In genomic region chr5:134577796-134578577, GRCh38 we compare ENCODE assay signal across 8 cellular contexts. TPM values are rescaled to one million over a fixed set of nuclear protein-coding genes. Genes with fewer than 3 reads are reported as not detected.
DNase-seq lines count a peak whose midpoint lies in the region; ATAC-seq and TF ChIP-seq lines count a peak whose summit lies in the region.

No MANE protein-coding gene starts in this region.

- CTCF ChIA-PET in RWPE1 (lab: Yijun Ruan, JAX): interaction anchor here (0.6 to 1.7 kb wide), 27 partner anchors 9 to 1022 kb away, joined by 3 to 7 read pairs (median 3); partner anchors contain the start of gene CDKN2AIPNL

- H3K27me3 Mint-ChIP-seq in activated T-helper 1 cell treated with anti-CD3 and anti-CD28 coated beads, Interleukin-12 subunit alpha, Interleukin-12 subunit beta, Interleukin-2, Interleukin-4 antibody, amounts not matched to agents 30 ng/mL and 10 ng/mL and 1 ng/mL, durations not matched to agents 14 hours and 24 hours and 36 hours (ENCODE audit: insufficient read depth): no peaks in the 10 kb centered on the region

- peaks cover 60% of the 10 kb centered on the region for H4K20me1 ChIP-seq in DND-41 (ENCODE audit: insufficient read depth, low read length)

- no peaks in the 10 kb centered on the region for H3K9me3 Mint-ChIP-seq in activated T-helper 1 cell treated with anti-CD3 and anti-CD28 coated beads, Interleukin-12 subunit alpha, Interleukin-12 subunit beta, Interleukin-2, Interleukin-4 antibody, amounts not matched to agents 30 ng/mL and 10 ng/mL and 1 ng/mL, durations not matched to agents 14 hours and 24 hours and 36 hours

- no peak overlapping the region for H3K4me2 ChIP-seq in DND-41 (ENCODE audit: insufficient read depth, low read length)

- H3K36me3 ChIP-seq in DND-41 (ENCODE audit: insufficient read depth, low read length) (peaks cover 86% of the 10 kb centered on the region), neutrophil (peaks cover 67% of the 10 kb centered on the region)

- peak overlapping the region; percentile 6 for H3K27ac Mint-ChIP-seq in activated T-helper 1 cell treated with anti-CD3 and anti-CD28 coated beads, Interleukin-12 subunit alpha, Interleukin-12 subunit beta, Interleukin-2, Interleukin-4 antibody, amounts not matched to agents 30 ng/mL and 10 ng/mL and 1 ng/mL, durations not matched to agents 14 hours and 24 hours and 36 hours

- no peaks in the 10 kb centered on the region for H3K4me1 Mint-ChIP-seq in activated T-helper 1 cell treated with anti-CD3 and anti-CD28 coated beads, Interleukin-12 subunit alpha, Interleukin-12 subunit beta, Interleukin-2, Interleukin-4 antibody, amounts not matched to agents 30 ng/mL and 10 ng/mL and 1 ng/mL, durations not matched to agents 14 hours and 24 hours and 36 hours (ENCODE audit: low read depth)

- no peak overlapping the region for H3K4me3 Mint-ChIP-seq in activated T-helper 1 cell treated with anti-CD3 and anti-CD28 coated beads, Interleukin-12 subunit alpha, Interleukin-12 subunit beta, Interleukin-2, Interleukin-4 antibody, amounts not matched to agents 30 ng/mL and 10 ng/mL and 1 ng/mL, durations not matched to agents 14 hours and 24 hours and 36 hours

- H3K4me1 ChIP-seq in DND-41 (ENCODE audit: insufficient read depth, low read length) (no peaks in the 10 kb centered on the region), neutrophil (ENCODE audit: control insufficient read depth in 1 of 2, insufficient read depth in 1 of 2, low read depth in 1 of 2, low read length in 1 of 2) (no peaks in the 10 kb centered on the region)

- intact Hi-C loops in activated T-helper 1 cell treated with anti-CD3 and anti-CD28 coated beads, Interleukin-12 subunit alpha, Interleukin-12 subunit beta, Interleukin-2, Interleukin-4 antibody, amounts not matched to agents 30 ng/mL and 10 ng/mL and 1 ng/mL, durations not matched to agents 14 hours and 24 hours and 36 hours (cut with micrococcal nuclease): loop anchor here (1.0 to 2.0 kb wide), 6 partner anchors 22 to 393 kb away; partner anchors contain the start of gene UBE2B

- H3K27me3 ChIP-seq in DND-41 (ENCODE audit: insufficient read depth, low read length, poor library complexity) (no peaks in the 10 kb centered on the region), neutrophil (no peaks in the 10 kb centered on the region)

- POLR2A ChIA-PET in RWPE1 (lab: Yijun Ruan, JAX; ENCODE audit: low non-redundant PET): interaction anchor here (0.6 kb wide), 1 partner anchor 157 kb away, joined by 3 read pairs; no protein-coding TSS in a partner anchor

- no peak overlapping the region for H3K9ac ChIP-seq in DND-41 (ENCODE audit: low read depth, low read length)

- H3K27ac ChIP-seq in DND-41 (ENCODE audit: low read length) (no peak overlapping the region), RWPE1 (peak overlapping the region; percentile 61), neutrophil (no peak overlapping the region)

- H2AFZ ChIP-seq in DND-41 (ENCODE audit: low read depth, low read length): no peak overlapping the region

- no peaks in the 10 kb centered on the region for H3K79me2 ChIP-seq in DND-41 (ENCODE audit: insufficient read depth, low read length)

- H3K9me3 ChIP-seq in DND-41 (ENCODE audit: insufficient read depth, low read length, severe bottlenecking) (no peaks in the 10 kb centered on the region), neutrophil (no peaks in the 10 kb centered on the region)

- DNase-seq in DND-41 (peak; percentile 79), RWPE1 (ENCODE audit: low spot score) (peak; percentile 80), fibroblast of villous mesenchyme (ENCODE audit: low read depth) (peak; percentile 79), superior temporal gyrus (ENCODE audit: extremely low spot score) (peak; percentile 91)
- peak; percentile 62 for DNase-seq in activated T-helper 1 cell treated with anti-CD3 and anti-CD28 coated beads, Interleukin-12 subunit alpha, Interleukin-12 subunit beta, Interleukin-2, Interleukin-4 antibody, amounts not matched to agents 30 ng/mL and 10 ng/mL and 1 ng/mL, durations not matched to agents 14 hours and 24 hours and 36 hours (ENCODE audit: low spot score)

- H3K36me3 Mint-ChIP-seq in activated T-helper 1 cell treated with anti-CD3 and anti-CD28 coated beads, Interleukin-12 subunit alpha, Interleukin-12 subunit beta, Interleukin-2, Interleukin-4 antibody, amounts not matched to agents 30 ng/mL and 10 ng/mL and 1 ng/mL, durations not matched to agents 14 hours and 24 hours and 36 hours (ENCODE audit: low read depth): peaks cover 33% of the 10 kb centered on the region

- peak; percentile 91 for TF ChIP-seq CTCF in DND-41 (IDR thresholded peaks at IDR 0.05; ENCODE audit: borderline replicate concordance, extremely low read depth, low read length, poor library complexity, severe bottlenecking)
- TF ChIP-seq CTCF in LNCAP (IDR thresholded peaks at IDR 0.05): peak; percentile 87
- TF ChIP-seq CTCF in RWPE1 (conservative IDR thresholded peaks at IDR 0.05; ENCODE audit: low read depth): peak; percentile 95
- TF ChIP-seq CTCF in fibroblast of villous mesenchyme (IDR thresholded peaks at IDR 0.05; ENCODE audit: insufficient read depth, low read depth, low read length): peak; percentile 84
- peak; percentile 76 for TF ChIP-seq CTCF in neutrophil (IDR thresholded peaks at IDR 0.05)

- H3K4me3 ChIP-seq in DND-41 (ENCODE audit: low read depth in 1 of 2, low read length in 2 of 2): no peak overlapping the region
- no peak overlapping the region for H3K4me3 ChIP-seq in fibroblast of villous mesenchyme (ENCODE audit: low read depth, low read length)
- no peak overlapping the region for H3K4me3 ChIP-seq in neutrophil (ENCODE audit: low read depth in 1 of 2, low read length in 1 of 2)

- ATAC-seq in DND-41 (ENCODE audit: insufficient read depth, low read depth) (peak; percentile 88), HG02870 (IDR thresholded peaks at IDR 0.05; ENCODE audit: unreplicated experiment) (no peak)

RNA-seq across cellular contexts. Expression of gene JADE2, which starts 52.5 kb away (rescaled TPM):
- 70.2 and 74.3 TPM in 2 replicates for total RNA-seq in activated T-helper 1 cell treated with anti-CD3 and anti-CD28 coated beads, Interleukin-12 subunit alpha, Interleukin-12 subunit beta, Interleukin-2, Interleukin-4 antibody, amounts not matched to agents 30 ng/mL and 10 ng/mL and 1 ng/mL, durations not matched to agents 14 hours and 24 hours and 36 hours
- total RNA-seq in fibroblast of villous mesenchyme: 29.3 and 35.4 TPM in 2 replicates

RNA-seq across cellular contexts. Expression of gene SAR1B, which starts 54.6 kb away (rescaled TPM):
- 49.1 and 49.8 TPM in 2 replicates for total RNA-seq in activated T-helper 1 cell treated with anti-CD3 and anti-CD28 coated beads, Interleukin-12 subunit alpha, Interleukin-12 subunit beta, Interleukin-2, Interleukin-4 antibody, amounts not matched to agents 30 ng/mL and 10 ng/mL and 1 ng/mL, durations not matched to agents 14 hours and 24 hours and 36 hours
- 40.6 and 51.0 TPM in 2 replicates for total RNA-seq in fibroblast of villous mesenchyme
